ENCODE assay signal across 1 cellular context in genomic region chr4:153432971-153433752, GRCh38.
TF ChIP-seq lines count a peak whose summit lies in the region.

No MANE protein-coding gene starts in this region.

TF ChIP-seq in WTC11, 78 proteins besides CTCF, POLR2A, EP300 and RAD21 (continued from another document):
- TF ChIP-seq, protein P1, sequence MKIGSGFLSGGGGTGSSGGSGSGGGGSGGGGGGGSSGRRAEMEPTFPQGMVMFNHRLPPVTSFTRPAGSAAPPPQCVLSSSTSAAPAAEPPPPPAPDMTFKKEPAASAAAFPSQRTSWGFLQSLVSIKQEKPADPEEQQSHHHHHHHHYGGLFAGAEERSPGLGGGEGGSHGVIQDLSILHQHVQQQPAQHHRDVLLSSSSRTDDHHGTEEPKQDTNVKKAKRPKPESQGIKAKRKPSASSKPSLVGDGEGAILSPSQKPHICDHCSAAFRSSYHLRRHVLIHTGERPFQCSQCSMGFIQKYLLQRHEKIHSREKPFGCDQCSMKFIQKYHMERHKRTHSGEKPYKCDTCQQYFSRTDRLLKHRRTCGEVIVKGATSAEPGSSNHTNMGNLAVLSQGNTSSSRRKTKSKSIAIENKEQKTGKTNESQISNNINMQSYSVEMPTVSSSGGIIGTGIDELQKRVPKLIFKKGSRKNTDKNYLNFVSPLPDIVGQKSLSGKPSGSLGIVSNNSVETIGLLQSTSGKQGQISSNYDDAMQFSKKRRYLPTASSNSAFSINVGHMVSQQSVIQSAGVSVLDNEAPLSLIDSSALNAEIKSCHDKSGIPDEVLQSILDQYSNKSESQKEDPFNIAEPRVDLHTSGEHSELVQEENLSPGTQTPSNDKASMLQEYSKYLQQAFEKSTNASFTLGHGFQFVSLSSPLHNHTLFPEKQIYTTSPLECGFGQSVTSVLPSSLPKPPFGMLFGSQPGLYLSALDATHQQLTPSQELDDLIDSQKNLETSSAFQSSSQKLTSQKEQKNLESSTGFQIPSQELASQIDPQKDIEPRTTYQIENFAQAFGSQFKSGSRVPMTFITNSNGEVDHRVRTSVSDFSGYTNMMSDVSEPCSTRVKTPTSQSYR (CRISPR knock-in tag; IDR thresholded peaks at IDR 0.05) = no peak
